20 cellular contexts compared by ENCODE assay signal in genomic region chr14:105979446-105979845, GRCh38.
"Had no signal": no experiment of that assay in that cellular context is flagged by ENCODE, and none has a peak within 500 bp of the region (broad histone marks: within the 10 kb centered on the region; RNA-seq: fewer than 3 reads in every experiment).

No MANE protein-coding gene starts in this region.

- H3K36me3 Mint-ChIP-seq: stimulated activated memory B cell treated with anti-CD40 and anti-IgM and Interleukin-4, amounts not matched to agents 10 μg/mL and 1 μg/mL and 100 μg/mL, for 72 hours had no signal

- H3K4me3 Mint-ChIP-seq: central memory CD8-positive, alpha-beta T cell; nephron; stimulated activated memory B cell treated with anti-CD40 and anti-IgM and Interleukin-4, amounts not matched to agents 10 μg/mL and 1 μg/mL and 100 μg/mL, for 72 hours had no signal

- ATAC-seq: lower lobe of right lung; stimulated activated memory B cell treated with anti-CD40 and anti-IgM and Interleukin-4, amounts not matched to agents 10 μg/mL and 1 μg/mL and 100 μg/mL, for 72 hours had no signal

- H3K27ac Mint-ChIP-seq: nephron; stimulated activated memory B cell treated with anti-CD40 and anti-IgM and Interleukin-4, amounts not matched to agents 10 μg/mL and 1 μg/mL and 100 μg/mL, for 72 hours had no signal

- FAIRE-seq: endometrium had no signal

- H3K9me3 Mint-ChIP-seq: central memory CD8-positive, alpha-beta T cell; stimulated activated memory B cell treated with anti-CD40 and anti-IgM and Interleukin-4, amounts not matched to agents 10 μg/mL and 1 μg/mL and 100 μg/mL, for 72 hours had no signal

- H3K4me1 Mint-ChIP-seq: nephron had no signal

- DNase-seq: activated CD4-positive, CD25-positive, alpha-beta regulatory T cell treated with anti-CD3 and anti-CD28 coated beads, Interleukin-2, amount 50 U/mL, for 72 hours; activated CD8-positive, alpha-beta memory T cell treated with anti-CD3 and anti-CD28 coated beads, Interleukin-2, amount 50 U/mL, for 48 hours; activated effector memory CD4-positive, alpha-beta T cell treated with Interleukin-2 at 50 U/mL for 16 hours; activated naive CD4-positive, alpha-beta T cell treated with anti-CD3 and anti-CD28 coated beads, Interleukin-2, amount 50 U/mL, for 16 hours; activated T-cell treated with anti-CD3 and anti-CD28 coated beads, Interleukin-2, amount 50 U/mL, for 48 hours; aorta; brain microvascular endothelial cell; colonic mucosa; erythroblast; foreskin melanocyte; hypothalamus; islet precursor cell; lower lobe of right lung; retina; spleen; stimulated activated CD4-positive, alpha-beta T cell treated with anti-CD3 and anti-CD28 coated beads, Interleukin-4, amount 100 ng/mL, for 4 hours had no signal
